8 cellular contexts compared by ENCODE assay signal in genomic region chr5:122999947-123000563, GRCh38. TPM values are rescaled to one million over a fixed set of nuclear protein-coding genes. Genes with fewer than 3 reads are reported as not detected.
DNase-seq lines count a peak whose midpoint lies in the region; ATAC-seq and TF ChIP-seq lines count a peak whose summit lies in the region.

No MANE protein-coding gene starts in this region.

- CTCF ChIA-PET in mammary epithelial cell (lab: Charles Lee; ENCODE audit: low non-redundant PET), result no interaction called here

- dilution Hi-C loops in mammary epithelial cell (cut with HindIII; ENCODE audit: low sequenced_read_pairs), result no loop called here

- no peak overlapping the region for H3K9ac ChIP-seq in mammary epithelial cell (ENCODE audit: insufficient read depth, low read length)

- no peaks in the 10 kb centered on the region for H3K4me1 ChIP-seq in mammary epithelial cell (ENCODE audit: insufficient read depth, low read length)

- in situ Hi-C loops in mammary epithelial cell (cut with MboI; ENCODE audit: low sequenced_read_pairs in 2 of 2), result no loop called here

- H3K9me3 ChIP-seq in mammary epithelial cell (replicated peaks; ENCODE audit: insufficient read depth, low read length), result no peaks in the 10 kb centered on the region

- H3K79me2 ChIP-seq in mammary epithelial cell (ENCODE audit: insufficient read depth, low read length), result no peaks in the 10 kb centered on the region

- no peak overlapping the region for H2AFZ ChIP-seq in mammary epithelial cell (ENCODE audit: low read depth, low read length)

- DNase-seq in Ammon's horn (ENCODE audit: low spot score), result peak; percentile 17
- DNase-seq in NCI-H748 (lab: John Stamatoyannopoulos, UW; ENCODE audit: unreplicated experiment), result peak; percentile 88
- DNase-seq in mammary epithelial cell, result no peak
- peak; percentile 27 for DNase-seq in medulla oblongata (ENCODE audit: extremely low spot score)
- DNase-seq in posterior vena cava (ENCODE audit: low spot score), result no peak
- DNase-seq in activated CD4-positive, CD25-positive, alpha-beta regulatory T cell (lab: John Stamatoyannopoulos, UW), result no peak

- no peak overlapping the region for H3K4me3 ChIP-seq in mammary epithelial cell (replicated peaks in 1 of 3; ENCODE audit: insufficient read depth in 1 of 3, low read depth in 2 of 3, low read length in 3 of 3)

- H3K4me2 ChIP-seq in mammary epithelial cell (ENCODE audit: insufficient read depth, low read depth, low read length), result no peak overlapping the region

- no TSS peak for BruUV-seq in mammary epithelial cell (replicated peaks; lab: Mats Ljungman, UMichigan)

- no peaks in the 10 kb centered on the region for H4K20me1 ChIP-seq in mammary epithelial cell (ENCODE audit: insufficient read depth, low read length)

- no peaks in the 10 kb centered on the region for H3K27me3 ChIP-seq in mammary epithelial cell (ENCODE audit: insufficient read depth, low read length)

- no peak overlapping the region for H3K27ac ChIP-seq in mammary epithelial cell (ENCODE audit: insufficient read depth, low read depth, low read length)

- WGBS in mammary epithelial cell (ENCODE audit: low coverage, missing lambda C conversion rate), result 78% methylated on average over 10 of the region's 10 CpGs

- peak; percentile 96 for ATAC-seq in GM18508 (IDR thresholded peaks at IDR 0.05; ENCODE audit: insufficient read depth, unreplicated experiment)
- ATAC-seq in HG02763 (IDR thresholded peaks at IDR 0.05; ENCODE audit: unreplicated experiment), result peak; percentile 94

- peaks cover 7% of the 10 kb centered on the region for H3K36me3 ChIP-seq in mammary epithelial cell (ENCODE audit: insufficient read depth, low read length)

- intact Hi-C loops in mammary epithelial cell (cut with micrococcal nuclease) (no loop called here), posterior vena cava (cut with DNase I) (no loop called here)

- peak; percentile 9 to 23 for TF ChIP-seq CTCF in mammary epithelial cell (conservative IDR thresholded peaks at IDR 0.05 in 1 of 2, IDR thresholded peaks at IDR 0.05 in 1 of 2; ENCODE audit: extremely low read depth in 1 of 2, insufficient read depth in 1 of 2, low read depth in 1 of 2, low read length in 2 of 2)

RNA-seq across cellular contexts. Expression of gene PPIC, which starts 36.5 kb away (rescaled TPM):
- 10 to 100 TPM; 26.5 to 31.0 TPM for total RNA-seq in mammary epithelial cell
- polyA plus RNA-seq in mammary epithelial cell, result 38.7 TPM
- 46.7 TPM for polyA minus RNA-seq in mammary epithelial cell
- 10 to 100 TPM; 46.2 to 76.8 TPM for total RNA-seq in posterior vena cava

Comparison
In these comparisons a context has a peak if more than half of its experiments do, and no peak if none do; other contexts are left out.
1. DNase-seq: peak in Ammon's horn (single experiment), NCI-H748 (single experiment) and medulla oblongata (single experiment); none in mammary epithelial cell (single experiment), posterior vena cava (single experiment) and activated CD4-positive, CD25-positive, alpha-beta regulatory T cell (0 of 4).